ENCODE assay signal across 13 cellular contexts in the genomic region with DNA sequence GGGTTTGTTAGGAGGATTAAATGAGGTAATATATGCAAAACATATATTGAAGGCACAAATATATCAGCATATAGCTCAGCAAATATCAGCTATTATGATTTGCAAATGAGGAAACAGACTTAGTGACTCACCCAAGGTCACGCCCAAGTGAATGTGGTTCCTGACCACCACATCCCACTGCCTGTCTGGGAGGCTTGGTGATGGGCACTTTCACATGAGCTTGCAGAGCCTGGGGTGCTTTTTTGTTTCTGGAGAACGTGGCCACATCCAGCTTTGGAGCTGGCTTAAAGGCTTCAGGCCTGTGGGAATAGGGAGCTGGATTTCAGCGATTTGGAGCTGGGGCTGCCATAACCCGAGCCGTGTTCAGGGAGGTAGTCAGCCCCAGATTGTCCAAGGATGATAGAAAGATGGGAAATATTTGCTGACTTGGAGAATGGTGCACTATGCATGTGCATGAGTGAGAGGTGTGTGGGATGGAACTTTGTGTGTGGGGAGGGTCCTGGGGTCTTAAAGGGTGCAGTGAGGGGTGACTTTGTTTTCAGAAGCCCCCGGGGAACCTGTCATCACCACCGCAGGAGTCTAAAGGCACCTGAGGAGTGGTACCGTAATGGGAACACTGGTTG.
DNase-seq lines count a peak whose midpoint lies in the region; ATAC-seq and TF ChIP-seq lines count a peak whose summit lies in the region.
"Had no signal": no experiment of that assay in that cellular context is flagged by ENCODE, and none has a peak within 500 bp of the region (broad histone marks: within the 10 kb centered on the region; RNA-seq: fewer than 3 reads in every experiment).

No MANE protein-coding gene starts in this region.

- no peak overlapping the region for H3K27ac Mint-ChIP-seq in T-helper 2 cell treated with Interferon-gamma antibody and Interleukin-4, amounts not matched to agents 5 μg/mL and 100 μg/mL, for 36 hours
- H3K27ac Mint-ChIP-seq: T-cell had no signal

- H3K27me3 Mint-ChIP-seq in T-helper 2 cell treated with Interferon-gamma antibody and Interleukin-4, amounts not matched to agents 5 μg/mL and 100 μg/mL, for 36 hours (ENCODE audit: low read depth), result peaks cover 47% of the 10 kb centered on the region

- H3K4me1 Mint-ChIP-seq in T-helper 2 cell treated with Interferon-gamma antibody and Interleukin-4, amounts not matched to agents 5 μg/mL and 100 μg/mL, for 36 hours (ENCODE audit: low read depth), result peaks cover 20% of the 10 kb centered on the region

- no peaks in the 10 kb centered on the region for H3K36me3 Mint-ChIP-seq in T-helper 2 cell treated with Interferon-gamma antibody and Interleukin-4, amounts not matched to agents 5 μg/mL and 100 μg/mL, for 36 hours (ENCODE audit: low read depth)
- H3K36me3 Mint-ChIP-seq: T-cell had no signal

- H3K4me3 ChIP-seq in fibroblast of pulmonary artery (replicated peaks; ENCODE audit: low read depth, low read length), result no peak overlapping the region

- no peak for TF ChIP-seq CTCF in fibroblast of pulmonary artery (IDR thresholded peaks at IDR 0.05; ENCODE audit: low read length, missing control alignments)

- peak; percentile 52 for ATAC-seq in GM18907 (IDR thresholded peaks at IDR 0.05; ENCODE audit: unreplicated experiment)
- ATAC-seq in GM18517 (IDR thresholded peaks at IDR 0.05; ENCODE audit: unreplicated experiment), result no peak
- ATAC-seq in GM18519 (IDR thresholded peaks at IDR 0.05; ENCODE audit: low FRiP score, unreplicated experiment), result no peak
- ATAC-seq: HCT116 had no signal

- DNase-seq in AML-193 (lab: John Stamatoyannopoulos, UW), result peak; percentile 46 to 60
- peak; percentile 4 for DNase-seq in T-helper 2 cell treated with Interferon-gamma antibody and Interleukin-4, amounts not matched to agents 5 μg/mL and 100 μg/mL, for 36 hours (ENCODE audit: low spot score)
- peak; percentile 33 for DNase-seq in fibroblast of pulmonary artery (ENCODE audit: low read depth)
- no peak for DNase-seq in hypothalamus (lab: John Stamatoyannopoulos, UW)
- DNase-seq in NCI-H2081 (lab: John Stamatoyannopoulos, UW), result no peak
- DNase-seq: effector CD4-positive, alpha-beta T cell; NCI-H2081 treated with DMSO at 0.1 percent for 48 hours; stimulated activated CD4-positive, alpha-beta T cell treated with anti-CD3 and anti-CD28 coated beads, Interleukin-4, amount 100 ng/mL, for 4 hours had no signal

- H3K4me3 Mint-ChIP-seq in T-helper 2 cell treated with Interferon-gamma antibody and Interleukin-4, amounts not matched to agents 5 μg/mL and 100 μg/mL, for 36 hours, result no peak overlapping the region
- H3K4me3 Mint-ChIP-seq: T-cell had no signal

- H3K9me3 Mint-ChIP-seq in T-helper 2 cell treated with Interferon-gamma antibody and Interleukin-4, amounts not matched to agents 5 μg/mL and 100 μg/mL, for 36 hours, result no peaks in the 10 kb centered on the region
- H3K9me3 Mint-ChIP-seq: T-cell had no signal

Comparison
In these comparisons a context has a peak if more than half of its experiments do, and no peak if none do; other contexts are left out.
1. DNase-seq: peak in AML-193 (2 of 2), T-helper 2 cell treated with Interferon-gamma antibody and Interleukin-4, amounts not matched to agents 5 μg/mL and 100 μg/mL, for 36 hours (single experiment) and fibroblast of pulmonary artery (single experiment); none in hypothalamus (0 of 51) and NCI-H2081 (0 of 2).